17 cellular contexts compared by ENCODE assay signal in genomic region chr9:137538058-137538457, GRCh38. TPM values are rescaled to one million over a fixed set of nuclear protein-coding genes. Genes with fewer than 3 reads are reported as not detected.
DNase-seq lines count a peak whose midpoint lies in the region; ATAC-seq and TF ChIP-seq lines count a peak whose summit lies in the region.
"Had no signal": no experiment of that assay in that cellular context is flagged by ENCODE, and none has a peak within 500 bp of the region (broad histone marks: within the 10 kb centered on the region; RNA-seq: fewer than 3 reads in every experiment).

No MANE protein-coding gene starts in this region.

- H3K9me3 Mint-ChIP-seq in activated naive CD8-positive, alpha-beta T cell (ENCODE audit: low read depth) = no peaks in the 10 kb centered on the region
- H3K9me3 Mint-ChIP-seq in activated naive CD8-positive, alpha-beta T cell treated with anti-CD3 and anti-CD28 coated beads, Interleukin-2, amount 50 U/mL, for 24 hours = peaks cover 8% of the 10 kb centered on the region
- H3K9me3 Mint-ChIP-seq in stimulated activated naive B cell treated with anti-CD40 and anti-IgM and Interleukin-4, amounts not matched to agents 10 μg/mL and 1 μg/mL and 100 μg/mL, for 72 hours = peaks cover 9 to 11% of the 10 kb centered on the region in 2 donors
- H3K9me3 Mint-ChIP-seq in activated T-helper 1 cell treated with anti-CD3 and anti-CD28 coated beads, Interleukin-12 subunit alpha, Interleukin-12 subunit beta, Interleukin-2, Interleukin-4 antibody, amounts not matched to agents 30 ng/mL and 10 ng/mL and 1 ng/mL, durations not matched to agents 14 hours and 24 hours and 36 hours = peaks cover 13% of the 10 kb centered on the region

- peak overlapping the region; percentile 84 for H2BK5ac ChIP-seq in neuronal stem cell (ENCODE audit: low read length)

- H3K27me3 Mint-ChIP-seq in activated naive CD8-positive, alpha-beta T cell = no peaks in the 10 kb centered on the region
- no peaks in the 10 kb centered on the region for H3K27me3 Mint-ChIP-seq in activated naive CD8-positive, alpha-beta T cell treated with anti-CD3 and anti-CD28 coated beads, Interleukin-2, amount 50 U/mL, for 24 hours
- no peaks in the 10 kb centered on the region for H3K27me3 Mint-ChIP-seq in stimulated activated naive B cell treated with anti-CD40 and anti-IgM and Interleukin-4, amounts not matched to agents 10 μg/mL and 1 μg/mL and 100 μg/mL, for 72 hours
- H3K27me3 Mint-ChIP-seq in activated T-helper 1 cell treated with anti-CD3 and anti-CD28 coated beads, Interleukin-12 subunit alpha, Interleukin-12 subunit beta, Interleukin-2, Interleukin-4 antibody, amounts not matched to agents 30 ng/mL and 10 ng/mL and 1 ng/mL, durations not matched to agents 14 hours and 24 hours and 36 hours (ENCODE audit: insufficient read depth) = no peaks in the 10 kb centered on the region
- H3K27me3 Mint-ChIP-seq: CD4-positive, alpha-beta T cell had no signal

- no peaks in the 10 kb centered on the region for H3K27me3 ChIP-seq in DOHH2 (ENCODE audit: control insufficient read depth, low read length)
- no peaks in the 10 kb centered on the region for H3K27me3 ChIP-seq in neuronal stem cell (ENCODE audit: control insufficient read depth in 3 of 3, insufficient read depth in 3 of 3, low read depth in 1 of 3, low read length in 3 of 3)

- H3K18ac ChIP-seq in neuronal stem cell (ENCODE audit: low read length) = no peak overlapping the region

- H2AK5ac ChIP-seq in neuronal stem cell (ENCODE audit: low read depth, low read length) = no peak overlapping the region

- H3K4me3 ChIP-seq in DOHH2 (ENCODE audit: low read length) (peak overlapping the region; percentile 62; the same call in 1 of the 2 replicates), neuronal stem cell (ENCODE audit: low read length in 2 of 2) (no peak overlapping the region)
- H3K4me3 ChIP-seq: GM23248 had no signal

- H3K9me3 ChIP-seq in DOHH2 (ENCODE audit: control insufficient read depth, insufficient read depth, low read length) (peaks cover 4% of the 10 kb centered on the region; the same call in 1 of the 2 replicates), neuronal stem cell (replicated peaks in 1 of 2; ENCODE audit: control insufficient read depth in 2 of 2, insufficient read depth in 1 of 2, low read depth in 1 of 2, low read length in 2 of 2) (no peaks in the 10 kb centered on the region)
- H3K9me3 ChIP-seq: Caco-2 had no signal

- H2BK120ac ChIP-seq in neuronal stem cell (ENCODE audit: low read depth, low read length) = no peak overlapping the region

- no peak overlapping the region for H3K9ac ChIP-seq in neuronal stem cell (ENCODE audit: low read depth, low read length, poor library complexity)
- H3K9ac ChIP-seq: GM23248 had no signal

- H3K79me1 ChIP-seq in neuronal stem cell (ENCODE audit: low read depth, low read length) = peaks cover 3% of the 10 kb centered on the region

- H3K9me2 ChIP-seq in DOHH2 (replicated peaks; ENCODE audit: control insufficient read depth, low read length) = no peaks in the 10 kb centered on the region

- no peak for ATAC-seq in activated naive CD8-positive, alpha-beta T cell treated with anti-CD3 and anti-CD28 coated beads, Interleukin-2, amount 50 U/mL, for 24 hours
- ATAC-seq in stimulated activated naive B cell treated with anti-CD40 and anti-IgM and Interleukin-4, amounts not matched to agents 10 μg/mL and 1 μg/mL and 100 μg/mL, for 72 hours (replicated peaks) = no peak
- ATAC-seq in HG03521 (IDR thresholded peaks at IDR 0.05; ENCODE audit: unreplicated experiment) = no peak

- no CpG with 5 or more reads among the region's 16 CpGs for WGBS in neuronal stem cell (ENCODE audit: extremely low coverage in 2 of 2, insufficient read length in 2 of 2, insufficient replicate concordance in 1 of 2), 2 donors

- no peak for DNase-seq in activated naive CD8-positive, alpha-beta T cell treated with anti-CD3 and anti-CD28 coated beads, Interleukin-2, amount 50 U/mL, for 24 hours
- DNase-seq in neuronal stem cell (ENCODE audit: low spot score) (no peak), GM10266 (ENCODE audit: extremely low spot score) (no peak)
- no peak for DNase-seq in stimulated activated naive B cell treated with anti-CD40 and anti-IgM and Interleukin-4, amounts not matched to agents 10 μg/mL and 1 μg/mL and 100 μg/mL, for 72 hours
- DNase-seq in activated T-helper 1 cell treated with anti-CD3 and anti-CD28 coated beads, Interleukin-12 subunit alpha, Interleukin-12 subunit beta, Interleukin-2, Interleukin-4 antibody, amounts not matched to agents 30 ng/mL and 10 ng/mL and 1 ng/mL, durations not matched to agents 14 hours and 24 hours and 36 hours (ENCODE audit: low spot score) = no peak
- DNase-seq: 8988T; Caco-2; CD4-positive, alpha-beta T cell; GDM1; GM23248; HCEC 1CT; KG1 had no signal

- H3F3A ChIP-seq in DOHH2 (ENCODE audit: control insufficient read depth, insufficient read depth) = peaks cover 33% of the 10 kb centered on the region

- peaks cover 21% of the 10 kb centered on the region for H3K4me1 Mint-ChIP-seq in activated naive CD8-positive, alpha-beta T cell (ENCODE audit: low read depth)
- H3K4me1 Mint-ChIP-seq in activated naive CD8-positive, alpha-beta T cell treated with anti-CD3 and anti-CD28 coated beads, Interleukin-2, amount 50 U/mL, for 24 hours = peaks cover 25% of the 10 kb centered on the region
- H3K4me1 Mint-ChIP-seq in stimulated activated naive B cell treated with anti-CD40 and anti-IgM and Interleukin-4, amounts not matched to agents 10 μg/mL and 1 μg/mL and 100 μg/mL, for 72 hours = peaks cover 21 to 32% of the 10 kb centered on the region in 2 donors
- peaks cover 31% of the 10 kb centered on the region for H3K4me1 Mint-ChIP-seq in activated T-helper 1 cell treated with anti-CD3 and anti-CD28 coated beads, Interleukin-12 subunit alpha, Interleukin-12 subunit beta, Interleukin-2, Interleukin-4 antibody, amounts not matched to agents 30 ng/mL and 10 ng/mL and 1 ng/mL, durations not matched to agents 14 hours and 24 hours and 36 hours (ENCODE audit: low read depth)

- H3K27ac ChIP-seq in DOHH2 (ENCODE audit: low read depth, low read length) (peak overlapping the region; percentile 97), neuronal stem cell (replicated peaks; ENCODE audit: low read length) (no peak overlapping the region)
- H3K27ac ChIP-seq: C4-2B, GM23248 had no signal

- H3K4me1 ChIP-seq in DOHH2 (ENCODE audit: control insufficient read depth, low read length) (peaks cover 82% of the 10 kb centered on the region), neuronal stem cell (ENCODE audit: control insufficient read depth in 2 of 2, insufficient read depth in 1 of 2, low read depth in 1 of 2, low read length in 2 of 2) (peaks cover 5 to 7% of the 10 kb centered on the region in 2 donors)
- H3K4me1 ChIP-seq: Caco-2 had no signal

- no peak overlapping the region for H2BK12ac ChIP-seq in neuronal stem cell (ENCODE audit: low read length)

- H4K20me1 ChIP-seq in DOHH2 (ENCODE audit: control insufficient read depth, insufficient read depth, low read depth, low read length) = no peaks in the 10 kb centered on the region

- peak overlapping the region; percentile 75 for H2BK15ac ChIP-seq in neuronal stem cell (ENCODE audit: low read length)

- peak overlapping the region; percentile 67; the same call in 1 of the 2 replicates for H3K4me2 ChIP-seq in DOHH2 (ENCODE audit: low read length)
- no peak overlapping the region for H3K4me2 ChIP-seq in neuronal stem cell (ENCODE audit: insufficient read depth, low read length, poor library complexity, severe bottlenecking)

- peaks cover 11% of the 10 kb centered on the region for H3K36me3 ChIP-seq in DOHH2 (ENCODE audit: control insufficient read depth, low read length)
- H3K36me3 ChIP-seq in neuronal stem cell (replicated peaks in 1 of 2; ENCODE audit: control insufficient read depth in 2 of 2, insufficient read depth in 2 of 2, low read length in 2 of 2) = no peaks in the 10 kb centered on the region

- H2AFZ ChIP-seq in neuronal stem cell (ENCODE audit: low read length) = no peak overlapping the region
- H2AFZ ChIP-seq: GM23248 had no signal

- H3K4me3 Mint-ChIP-seq in activated naive CD8-positive, alpha-beta T cell = no peak overlapping the region
- no peak overlapping the region for H3K4me3 Mint-ChIP-seq in activated naive CD8-positive, alpha-beta T cell treated with anti-CD3 and anti-CD28 coated beads, Interleukin-2, amount 50 U/mL, for 24 hours
- no peak overlapping the region for H3K4me3 Mint-ChIP-seq in stimulated activated naive B cell treated with anti-CD40 and anti-IgM and Interleukin-4, amounts not matched to agents 10 μg/mL and 1 μg/mL and 100 μg/mL, for 72 hours
- H3K4me3 Mint-ChIP-seq in activated T-helper 1 cell treated with anti-CD3 and anti-CD28 coated beads, Interleukin-12 subunit alpha, Interleukin-12 subunit beta, Interleukin-2, Interleukin-4 antibody, amounts not matched to agents 30 ng/mL and 10 ng/mL and 1 ng/mL, durations not matched to agents 14 hours and 24 hours and 36 hours = no peak overlapping the region
- H3K4me3 Mint-ChIP-seq: CD4-positive, alpha-beta T cell had no signal

- peak overlapping the region; percentile 89 for H3K14ac ChIP-seq in neuronal stem cell (ENCODE audit: low read length)

- no peak for TF ChIP-seq CTCF in DOHH2 (IDR thresholded peaks at IDR 0.05; ENCODE audit: low read depth, low read length, poor library complexity, severe bottlenecking)
- no peak for TF ChIP-seq CTCF in GM10266 (IDR thresholded peaks at IDR 0.05; ENCODE audit: control insufficient read depth, insufficient read depth, low read depth, missing control alignments)

- H3K36me3 Mint-ChIP-seq in activated naive CD8-positive, alpha-beta T cell = no peaks in the 10 kb centered on the region
- peaks cover 12% of the 10 kb centered on the region for H3K36me3 Mint-ChIP-seq in activated naive CD8-positive, alpha-beta T cell treated with anti-CD3 and anti-CD28 coated beads, Interleukin-2, amount 50 U/mL, for 24 hours (ENCODE audit: low read depth)
- peaks cover 15 to 30% of the 10 kb centered on the region in 2 donors for H3K36me3 Mint-ChIP-seq in stimulated activated naive B cell treated with anti-CD40 and anti-IgM and Interleukin-4, amounts not matched to agents 10 μg/mL and 1 μg/mL and 100 μg/mL, for 72 hours
- H3K36me3 Mint-ChIP-seq in activated T-helper 1 cell treated with anti-CD3 and anti-CD28 coated beads, Interleukin-12 subunit alpha, Interleukin-12 subunit beta, Interleukin-2, Interleukin-4 antibody, amounts not matched to agents 30 ng/mL and 10 ng/mL and 1 ng/mL, durations not matched to agents 14 hours and 24 hours and 36 hours (ENCODE audit: low read depth) = peaks cover 12% of the 10 kb centered on the region

- no peak overlapping the region for H3K4ac ChIP-seq in neuronal stem cell (ENCODE audit: low read length)

- intact Hi-C loops in activated T-helper 1 cell treated with anti-CD3 and anti-CD28 coated beads, Interleukin-12 subunit alpha, Interleukin-12 subunit beta, Interleukin-2, Interleukin-4 antibody, amounts not matched to agents 30 ng/mL and 10 ng/mL and 1 ng/mL, durations not matched to agents 14 hours and 24 hours and 36 hours (cut with micrococcal nuclease) = no loop called here

- no peaks in the 10 kb centered on the region; the same call in 1 of the 2 replicates for H3K79me2 ChIP-seq in DOHH2 (ENCODE audit: control insufficient read depth, low read length)

- peak overlapping the region; percentile 16 for H3K27ac Mint-ChIP-seq in activated naive CD8-positive, alpha-beta T cell
- H3K27ac Mint-ChIP-seq in activated naive CD8-positive, alpha-beta T cell treated with anti-CD3 and anti-CD28 coated beads, Interleukin-2, amount 50 U/mL, for 24 hours = no peak overlapping the region
- peak overlapping the region; percentile 59 for H3K27ac Mint-ChIP-seq in stimulated activated naive B cell treated with anti-CD40 and anti-IgM and Interleukin-4, amounts not matched to agents 10 μg/mL and 1 μg/mL and 100 μg/mL, for 72 hours
- no peak overlapping the region for H3K27ac Mint-ChIP-seq in activated T-helper 1 cell treated with anti-CD3 and anti-CD28 coated beads, Interleukin-12 subunit alpha, Interleukin-12 subunit beta, Interleukin-2, Interleukin-4 antibody, amounts not matched to agents 30 ng/mL and 10 ng/mL and 1 ng/mL, durations not matched to agents 14 hours and 24 hours and 36 hours

- no peak overlapping the region for H4K91ac ChIP-seq in neuronal stem cell (ENCODE audit: low read depth, low read length, poor library complexity)

- no peak overlapping the region for H4K8ac ChIP-seq in neuronal stem cell (ENCODE audit: low read depth, low read length)

- H3K23ac ChIP-seq in neuronal stem cell (ENCODE audit: low read depth, low read length, poor library complexity) = peak overlapping the region; percentile 80

RNA-seq across cellular contexts. Expression of gene PNPLA7, which starts 12.1 kb away (rescaled TPM):
- 0.38 TPM for polyA plus RNA-seq in neuronal stem cell (2013, experiment 1 of 2)
- 0.29 TPM for polyA plus RNA-seq in neuronal stem cell (2013, experiment 2 of 2)
- total RNA-seq in activated T-helper 1 cell treated with anti-CD3 and anti-CD28 coated beads, Interleukin-12 subunit alpha, Interleukin-12 subunit beta, Interleukin-2, Interleukin-4 antibody, amounts not matched to agents 30 ng/mL and 10 ng/mL and 1 ng/mL, durations not matched to agents 14 hours and 24 hours and 36 hours = 0.71 and 1.2 TPM in 2 replicates
- total RNA-seq: H4 had no signal

RNA-seq across cellular contexts. Expression of gene MRPL41, which starts 13.6 kb away (rescaled TPM):
- 39.7 TPM for polyA plus RNA-seq in neuronal stem cell (2013, experiment 1 of 2)
- polyA plus RNA-seq in neuronal stem cell (2013, experiment 2 of 2) = 37.4 TPM
- total RNA-seq in activated T-helper 1 cell treated with anti-CD3 and anti-CD28 coated beads, Interleukin-12 subunit alpha, Interleukin-12 subunit beta, Interleukin-2, Interleukin-4 antibody, amounts not matched to agents 30 ng/mL and 10 ng/mL and 1 ng/mL, durations not matched to agents 14 hours and 24 hours and 36 hours = 53.8 and 56.0 TPM in 2 replicates

RNA-seq across cellular contexts. Expression of gene DPH7, which starts 40.7 kb away (rescaled TPM):
- polyA plus RNA-seq in neuronal stem cell (2013, experiment 1 of 2) = 29.5 TPM
- 29.6 TPM for polyA plus RNA-seq in neuronal stem cell (2013, experiment 2 of 2)
- 50.3 and 52.1 TPM in 2 replicates for total RNA-seq in activated T-helper 1 cell treated with anti-CD3 and anti-CD28 coated beads, Interleukin-12 subunit alpha, Interleukin-12 subunit beta, Interleukin-2, Interleukin-4 antibody, amounts not matched to agents 30 ng/mL and 10 ng/mL and 1 ng/mL, durations not matched to agents 14 hours and 24 hours and 36 hours

RNA-seq across cellular contexts. Expression of gene ZMYND19, which starts 52.3 kb away (rescaled TPM):
- polyA plus RNA-seq in neuronal stem cell (2013, experiment 1 of 2) = 28.9 TPM
- 28.0 TPM for polyA plus RNA-seq in neuronal stem cell (2013, experiment 2 of 2)
- total RNA-seq in activated T-helper 1 cell treated with anti-CD3 and anti-CD28 coated beads, Interleukin-12 subunit alpha, Interleukin-12 subunit beta, Interleukin-2, Interleukin-4 antibody, amounts not matched to agents 30 ng/mL and 10 ng/mL and 1 ng/mL, durations not matched to agents 14 hours and 24 hours and 36 hours = 88.2 and 94.9 TPM in 2 replicates

Comparison
In these comparisons a context has a peak if more than half of its experiments do, and no peak if none do; other contexts are left out.
1. H3K27ac Mint-ChIP-seq: peak in activated naive CD8-positive, alpha-beta T cell (single experiment) and stimulated activated naive B cell treated with anti-CD40 and anti-IgM and Interleukin-4, amounts not matched to agents 10 μg/mL and 1 μg/mL and 100 μg/mL, for 72 hours (single experiment); none in activated naive CD8-positive, alpha-beta T cell treated with anti-CD3 and anti-CD28 coated beads, Interleukin-2, amount 50 U/mL, for 24 hours (single experiment) and activated T-helper 1 cell treated with anti-CD3 and anti-CD28 coated beads, Interleukin-12 subunit alpha, Interleukin-12 subunit beta, Interleukin-2, Interleukin-4 antibody, amounts not matched to agents 30 ng/mL and 10 ng/mL and 1 ng/mL, durations not matched to agents 14 hours and 24 hours and 36 hours (single experiment).